In the genomic region with DNA sequence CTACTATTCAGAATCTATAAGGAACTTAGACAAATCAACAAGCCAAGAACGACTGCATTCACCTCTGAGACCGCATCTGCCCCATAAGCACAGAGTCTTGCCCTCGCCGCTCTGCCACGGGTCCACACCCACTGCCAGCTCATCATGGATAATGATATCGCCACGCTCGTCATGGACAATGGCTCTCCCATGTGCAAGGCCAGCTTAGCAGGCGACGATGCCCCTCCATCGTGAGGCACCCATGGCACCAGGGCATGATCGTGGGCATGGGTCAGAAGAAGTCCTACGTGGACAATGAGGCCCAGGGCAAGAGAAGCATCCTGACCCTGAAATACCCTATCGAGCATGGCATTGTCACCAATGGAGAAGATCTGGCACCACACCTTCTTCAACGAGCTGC, we compare ENCODE assay signal across 8 cellular contexts.
"Had no signal": no experiment of that assay in that cellular context is flagged by ENCODE, and none has a peak within 500 bp of the region (broad histone marks: within the 10 kb centered on the region; RNA-seq: fewer than 3 reads in every experiment).

No MANE protein-coding gene starts in this region.

- H3K4me3 ChIP-seq: GM23248, HAP-1 had no signal

- DNase-seq: GM23248, GOT3, H7, HFFc6 had no signal

- H3K9me3 ChIP-seq: HAP-1 had no signal

- ATAC-seq: HCT116, HepG2 had no signal

- H3K27ac Mint-ChIP-seq: HFFc6 had no signal

- H3K36me3 ChIP-seq: HAP-1 had no signal

- H3K27ac ChIP-seq: GM23248, HL-60 had no signal

- H3K4me1 ChIP-seq: HAP-1 had no signal

- H3K4me3 Mint-ChIP-seq: HFFc6 had no signal
